9 cellular contexts compared by ENCODE assay signal in genomic region chr9:1051286-1052118, GRCh38. TPM values are rescaled to one million over a fixed set of nuclear protein-coding genes. Genes with fewer than 3 reads are reported as not detected.
DNase-seq lines count a peak whose midpoint lies in the region; ATAC-seq, FAIRE-seq and TF ChIP-seq lines count a peak whose summit lies in the region.
"Had no signal": no experiment of that assay in that cellular context is flagged by ENCODE, and none has a peak within 500 bp of the region (broad histone marks: within the 10 kb centered on the region; RNA-seq: fewer than 3 reads in every experiment).

No MANE protein-coding gene starts in this region.

- WGBS in H9 (ENCODE audit: extremely low coverage, insufficient read length, low lambda C conversion rate), result no CpG with 5 or more reads among the region's 88 CpGs

- H2BK15ac ChIP-seq in H9 (ENCODE audit: low read depth, low read length), result no peak overlapping the region

- H3K14ac ChIP-seq in H9 (ENCODE audit: insufficient read depth, low read length), result no peak overlapping the region

- H3T11ph ChIP-seq in H9 (ENCODE audit: low read length), result no peak overlapping the region

- H3K9me3 Mint-ChIP-seq in H9, result peaks cover 2 to 20% of the 10 kb centered on the region in 2 experiments; a peak in 4 of 5 replicates
- no peaks in the 10 kb centered on the region for H3K9me3 Mint-ChIP-seq in activated T-helper 17 cell treated with anti-CD3 and anti-CD28 coated beads, Interleukin-2, amount 50 U/mL, for 72 hours
- H3K9me3 Mint-ChIP-seq in stimulated activated naive B cell treated with anti-CD40 and anti-IgM and Interleukin-4, amounts not matched to agents 10 μg/mL and 1 μg/mL and 100 μg/mL, for 72 hours, result peaks cover 0 to 11% of the 10 kb centered on the region in 2 donors

- H3K36me3 ChIP-seq in keratinocyte (ENCODE audit: control insufficient read depth in 2 of 2, extremely low read depth in 1 of 2, insufficient read depth in 2 of 2, low read length in 2 of 2), result no peaks in the 10 kb centered on the region

- H3K4me2 ChIP-seq in H9 (ENCODE audit: insufficient read depth, insufficient read length, low read length), result peak overlapping the region; percentile 27
- H3K4me2 ChIP-seq in keratinocyte (ENCODE audit: control insufficient read depth, extremely low read depth, insufficient read depth, low read depth, low read length), result peak overlapping the region; percentile 45

- H3K23me2 ChIP-seq in H9 (ENCODE audit: insufficient read length, low read depth, low read length, poor library complexity, severe bottlenecking), result no peaks in the 10 kb centered on the region

- H2BK12ac ChIP-seq in H9 (ENCODE audit: insufficient read length, low read depth, low read length), result no peak overlapping the region

- no peak overlapping the region for H3K27ac ChIP-seq in H9 (ENCODE audit: insufficient read length, low read depth, low read length)
- no peak overlapping the region for H3K27ac ChIP-seq in keratinocyte (ENCODE audit: control insufficient read depth, insufficient read depth, low read length)

- peak overlapping the region in 2 of 3 experiments; percentile 9 to 22 for H3K4me3 ChIP-seq in keratinocyte (ENCODE audit: control insufficient read depth in 2 of 3, extremely low read depth in 1 of 3, insufficient read depth in 2 of 3, low read depth in 1 of 3, low read length in 3 of 3)

- H3K9me1 ChIP-seq in keratinocyte (ENCODE audit: control insufficient read depth, extremely low read depth, insufficient read depth, low read length), result no peaks in the 10 kb centered on the region

- H4K8ac ChIP-seq in H9 (replicated peaks; ENCODE audit: insufficient read length, low read depth, low read length), result no peak overlapping the region

- no peaks in the 10 kb centered on the region for H3K9me3 ChIP-seq in H9 (ENCODE audit: control insufficient read depth, low read depth, low read length)
- H3K9me3 ChIP-seq in keratinocyte (ENCODE audit: control insufficient read depth, low read depth, low read length), result peaks cover 6% of the 10 kb centered on the region

- peaks cover 98% of the 10 kb centered on the region for H3K27me3 Mint-ChIP-seq in H9 (ENCODE audit: low read depth)
- H3K27me3 Mint-ChIP-seq in activated T-helper 17 cell treated with anti-CD3 and anti-CD28 coated beads, Interleukin-2, amount 50 U/mL, for 72 hours, result peaks cover 80% of the 10 kb centered on the region
- peaks cover 73 to 94% of the 10 kb centered on the region in 2 donors for H3K27me3 Mint-ChIP-seq in stimulated activated naive B cell treated with anti-CD40 and anti-IgM and Interleukin-4, amounts not matched to agents 10 μg/mL and 1 μg/mL and 100 μg/mL, for 72 hours

- H3K36me3 Mint-ChIP-seq in H9 (ENCODE audit: insufficient read depth in 1 of 3, low read depth in 3 of 3), result no peaks in the 10 kb centered on the region
- peaks cover 11% of the 10 kb centered on the region for H3K36me3 Mint-ChIP-seq in activated T-helper 17 cell treated with anti-CD3 and anti-CD28 coated beads, Interleukin-2, amount 50 U/mL, for 72 hours (ENCODE audit: low read depth)
- H3K36me3 Mint-ChIP-seq in stimulated activated naive B cell treated with anti-CD40 and anti-IgM and Interleukin-4, amounts not matched to agents 10 μg/mL and 1 μg/mL and 100 μg/mL, for 72 hours, result peaks cover 3 to 12% of the 10 kb centered on the region in 2 donors

- no peak overlapping the region for H2BK120ac ChIP-seq in H9 (ENCODE audit: low read depth, low read length, poor library complexity, severe bottlenecking)

- H3K27ac Mint-ChIP-seq in H9, result no peak overlapping the region
- no peak overlapping the region for H3K27ac Mint-ChIP-seq in activated T-helper 17 cell treated with anti-CD3 and anti-CD28 coated beads, Interleukin-2, amount 50 U/mL, for 72 hours
- peak overlapping the region; percentile 90 for H3K27ac Mint-ChIP-seq in stimulated activated naive B cell treated with anti-CD40 and anti-IgM and Interleukin-4, amounts not matched to agents 10 μg/mL and 1 μg/mL and 100 μg/mL, for 72 hours

- H3K27me3 ChIP-seq in H9 (ENCODE audit: insufficient read depth, low read length), result peaks cover 65% of the 10 kb centered on the region
- H3K27me3 ChIP-seq in keratinocyte (ENCODE audit: control insufficient read depth, extremely low read depth, insufficient read depth, low read length), result peaks cover 79% of the 10 kb centered on the region

- dilution Hi-C loops in keratinocyte (cut with MboI; ENCODE audit: extremely low pct_ligation_motif_present, low sequenced_read_pairs), result no loop called here

- no peak for FAIRE-seq in keratinocyte (lab: Jason Lieb, UNC)
- FAIRE-seq: colon had no signal

- peak overlapping the region; percentile 56 to 80 for H3K4me3 Mint-ChIP-seq in H9
- peak overlapping the region; percentile 84 for H3K4me3 Mint-ChIP-seq in activated T-helper 17 cell treated with anti-CD3 and anti-CD28 coated beads, Interleukin-2, amount 50 U/mL, for 72 hours
- H3K4me3 Mint-ChIP-seq in stimulated activated naive B cell treated with anti-CD40 and anti-IgM and Interleukin-4, amounts not matched to agents 10 μg/mL and 1 μg/mL and 100 μg/mL, for 72 hours, result peak overlapping the region; percentile 60 to 68

- no peak for ATAC-seq in activated T-helper 17 cell treated with anti-CD3 and anti-CD28 coated beads, Interleukin-2, amount 50 U/mL, for 72 hours (replicated peaks)
- peak in 1 of 2 donors; percentile 54 for ATAC-seq in stimulated activated naive B cell treated with anti-CD40 and anti-IgM and Interleukin-4, amounts not matched to agents 10 μg/mL and 1 μg/mL and 100 μg/mL, for 72 hours (replicated peaks)
- ATAC-seq in HG03175 (IDR thresholded peaks at IDR 0.05; ENCODE audit: unreplicated experiment) (no peak), HG03039 (IDR thresholded peaks at IDR 0.05; ENCODE audit: unreplicated experiment) (no peak)

- peaks cover 16 to 46% of the 10 kb centered on the region in 2 experiments for H3K4me1 Mint-ChIP-seq in H9
- H3K4me1 Mint-ChIP-seq in activated T-helper 17 cell treated with anti-CD3 and anti-CD28 coated beads, Interleukin-2, amount 50 U/mL, for 72 hours, result peaks cover 24% of the 10 kb centered on the region
- H3K4me1 Mint-ChIP-seq in stimulated activated naive B cell treated with anti-CD40 and anti-IgM and Interleukin-4, amounts not matched to agents 10 μg/mL and 1 μg/mL and 100 μg/mL, for 72 hours, result peaks cover 23 to 48% of the 10 kb centered on the region in 2 donors

- no peak overlapping the region for H3K23ac ChIP-seq in H9 (ENCODE audit: insufficient read length, low read depth, low read length)

- H4K5ac ChIP-seq in H9 (ENCODE audit: insufficient read length, low read depth, low read length), result no peak overlapping the region

- no peak overlapping the region for H2BK5ac ChIP-seq in H9 (ENCODE audit: insufficient read length, low read length)

- no peak overlapping the region for H3K18ac ChIP-seq in H9 (ENCODE audit: insufficient read length, low read depth, low read length)

- DNase-seq in D341Med (ENCODE audit: low spot score) (peak; percentile 83), H9 (peak; percentile 50), keratinocyte (ENCODE audit: low read depth, low spot score) (no peak), OCI-M2 (lab: John Stamatoyannopoulos, UW; ENCODE audit: unreplicated experiment) (no peak)
- peak; percentile 32 for DNase-seq in stimulated activated naive B cell treated with anti-CD40 and anti-IgM and Interleukin-4, amounts not matched to agents 10 μg/mL and 1 μg/mL and 100 μg/mL, for 72 hours

- no peaks in the 10 kb centered on the region for H3K4me1 ChIP-seq in H9 (ENCODE audit: insufficient read depth, low read length)
- peaks cover 7% of the 10 kb centered on the region for H3K4me1 ChIP-seq in keratinocyte (ENCODE audit: control insufficient read depth, extremely low read depth, insufficient read depth, low read length)

- peak; percentile 45; the same call in 2 of the 3 replicates for TF ChIP-seq CTCF in H9 (conservative IDR thresholded peaks at IDR 0.05)
- TF ChIP-seq CTCF in keratinocyte (optimal IDR thresholded peaks at IDR 0.05 in 1 of 3, IDR thresholded peaks at IDR 0.05 in 1 of 3, conservative IDR thresholded peaks at IDR 0.05 in 1 of 3; ENCODE audit: extremely low read depth in 1 of 3, insufficient read depth in 2 of 3, low read length in 3 of 3), result peak in 2 of 3 experiments; percentile 44 to 58

- H3K79me1 ChIP-seq in H9 (ENCODE audit: insufficient read depth, low read depth, low read length, poor library complexity, severe bottlenecking), result no peaks in the 10 kb centered on the region

- H2BK20ac ChIP-seq in H9 (ENCODE audit: low read depth, low read length, poor library complexity, severe bottlenecking), result no peak overlapping the region

- H3K9ac ChIP-seq in H9 (ENCODE audit: extremely low read depth, insufficient read length, low read length), result no peak overlapping the region
- no peak overlapping the region for H3K9ac ChIP-seq in keratinocyte (ENCODE audit: control insufficient read depth, extremely low read depth, insufficient read depth, low read length)

- H3K4ac ChIP-seq in H9 (ENCODE audit: low read depth, low read length), result no peak overlapping the region

- H3K79me2 ChIP-seq in H9 (ENCODE audit: insufficient read depth, low read length), result no peaks in the 10 kb centered on the region
- no peaks in the 10 kb centered on the region for H3K79me2 ChIP-seq in keratinocyte (ENCODE audit: control insufficient read depth, insufficient read depth, low read length)

- no peak overlapping the region for H4K91ac ChIP-seq in H9 (ENCODE audit: insufficient read length, low read depth, low read length)

- H2AFZ ChIP-seq in H9 (ENCODE audit: low read length), result no peak overlapping the region
- no peak overlapping the region for H2AFZ ChIP-seq in keratinocyte (ENCODE audit: control insufficient read depth, low read length)

- H4K20me1 ChIP-seq in H9 (ENCODE audit: control insufficient read depth, insufficient read depth, insufficient read length) (no peaks in the 10 kb centered on the region), keratinocyte (ENCODE audit: control insufficient read depth, extremely low read depth, insufficient read depth, low read length) (no peaks in the 10 kb centered on the region)

- no peak overlapping the region for H3K56ac ChIP-seq in H9 (ENCODE audit: insufficient read length, low read depth, low read length)

- no peak overlapping the region for H2AK5ac ChIP-seq in H9 (ENCODE audit: insufficient read length, low read length)

RNA-seq across cellular contexts. Expression of gene DMRT2, which starts 1.3 kb away (rescaled TPM):
- total RNA-seq in H9 (2021), result not detected in 2 replicates
- total RNA-seq in activated T-helper 17 cell treated with anti-CD3 and anti-CD28 coated beads, Interleukin-2, amount 50 U/mL, for 72 hours, result not detected
- polyA plus RNA-seq in keratinocyte, result 0.04 TPM in 1 of 3 replicates, not detected in the others
- polyA plus RNA-seq in keratinocyte (2011; ENCODE audit: low read depth), result not detected
- polyA plus RNA-seq in keratinocyte (2011; cell fraction: cytosol; rRNA removed), result not detected in 2 replicates
- polyA plus RNA-seq in keratinocyte (2011; cell fraction: nucleus; rRNA removed), result not detected in 2 replicates
- polyA plus RNA-seq in keratinocyte (2012; ENCODE audit: low replicate concordance), result not detected in 2 replicates
- not detected in 3 replicates for polyA minus RNA-seq in keratinocyte
- not detected for polyA minus RNA-seq in keratinocyte (2011; cell fraction: cytosol; rRNA and poly(A)+ RNA removed)
- polyA minus RNA-seq in keratinocyte (2011; cell fraction: nucleus; rRNA and poly(A)+ RNA removed), result not detected in 2 replicates

Comparison
In these comparisons a context has a peak if more than half of its experiments do, and no peak if none do; other contexts are left out.
1. DNase-seq: peak in D341Med (single experiment), H9 (single experiment) and stimulated activated naive B cell treated with anti-CD40 and anti-IgM and Interleukin-4, amounts not matched to agents 10 μg/mL and 1 μg/mL and 100 μg/mL, for 72 hours (single experiment); none in keratinocyte (single experiment) and OCI-M2 (single experiment).
2. Peak in every context shown above with its lines, with median percentiles within 50 percentile points of each other: H3K4me3 Mint-ChIP-seq.